In the genomic region with DNA sequence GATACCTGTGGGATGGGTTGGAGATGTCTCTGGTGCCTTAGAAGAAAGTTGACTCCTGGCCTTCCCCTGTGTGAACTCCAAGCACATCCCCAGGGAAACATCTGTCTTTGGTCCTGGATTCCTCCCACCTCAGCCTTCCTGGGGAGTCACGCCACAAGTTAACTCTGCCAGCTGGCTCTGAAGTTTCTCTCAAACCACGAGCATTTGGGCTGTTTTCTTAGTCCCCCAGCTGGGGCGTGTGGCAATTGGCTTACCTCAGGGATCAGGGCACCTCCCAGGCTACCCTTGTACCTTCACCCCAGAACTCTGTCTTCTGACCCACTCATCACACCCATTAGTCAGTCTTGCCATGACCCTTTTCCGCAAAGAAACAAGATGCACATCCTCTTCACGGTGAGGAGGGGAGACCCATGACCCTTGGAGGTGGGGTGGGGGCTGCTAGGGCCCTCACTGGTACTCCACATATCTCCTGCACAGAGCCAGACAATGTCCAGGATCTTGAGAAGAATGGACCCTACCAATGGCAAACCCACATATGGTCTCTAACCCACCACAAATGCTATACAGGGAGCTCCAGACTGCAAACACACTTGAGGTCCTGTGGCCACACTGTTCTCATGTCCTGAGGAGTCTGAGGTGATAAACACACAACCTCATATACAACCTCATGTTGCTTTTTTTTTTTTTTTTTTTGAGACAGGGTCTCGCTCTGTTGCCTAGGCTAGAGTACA, we compare ENCODE assay signal across 1 cellular context.
TF ChIP-seq lines count a peak whose summit lies in the region.

No MANE protein-coding gene starts in this region.

TF ChIP-seq in GM12878, 131 proteins besides CTCF, POLR2A, EP300 and RAD21:
- TF ChIP-seq JUNB (IDR thresholded peaks at IDR 0.05): no peak
- TF ChIP-seq ZBTB11 (CRISPR knock-in tag; IDR thresholded peaks at IDR 0.05): no peak
- TF ChIP-seq MEF2B (IDR thresholded peaks at IDR 0.05; ENCODE audit: partially characterized antibody, poor library complexity, severe bottlenecking): no peak
- no peak for TF ChIP-seq RUNX3 (IDR thresholded peaks at IDR 0.05; ENCODE audit: low read length)
- TF ChIP-seq MLLT1 (IDR thresholded peaks at IDR 0.05): no peak
- no peak for TF ChIP-seq KDM1A (IDR thresholded peaks at IDR 0.05; ENCODE audit: borderline replicate concordance)
- TF ChIP-seq ZSCAN29 (IDR thresholded peaks at IDR 0.05): no peak
- TF ChIP-seq RELA (IDR thresholded peaks at IDR 0.05; ENCODE audit: borderline replicate concordance, partially characterized antibody): no peak
- no peak for TF ChIP-seq CHD1 (IDR thresholded peaks at IDR 0.05; ENCODE audit: low read depth, low read length)
- no peak for TF ChIP-seq BRCA1 (IDR thresholded peaks at IDR 0.05; ENCODE audit: low read depth, low read length)
